Comparison of ENCODE assay signal across 16 cellular contexts in genomic region chr2:62477573-62477972, GRCh38. TPM values are rescaled to one million over a fixed set of nuclear protein-coding genes. Genes with fewer than 3 reads are reported as not detected.
A peak's percentile ranks its signal among the peaks of the same experiment; 100 is the strongest.
DNase-seq lines count a peak whose midpoint lies in the region; ATAC-seq and TF ChIP-seq lines count a peak whose summit lies in the region.
"Had no signal": no experiment of that assay in that cellular context is flagged by ENCODE, and none has a peak within 500 bp of the region (broad histone marks: within the 10 kb centered on the region; RNA-seq: fewer than 3 reads in every experiment).

No MANE protein-coding gene starts in this region.

- no peak overlapping the region for H3K4me3 Mint-ChIP-seq in CD4-positive, alpha-beta memory T cell
- no peak overlapping the region for H3K4me3 Mint-ChIP-seq in activated CD4-positive, alpha-beta memory T cell treated with anti-CD3 and anti-CD28 coated beads for 36 hours
- H3K4me3 Mint-ChIP-seq: activated naive CD4-positive, alpha-beta T cell treated with anti-CD3 and anti-CD28 coated beads for 36 hours; endodermal cell; naive thymus-derived CD4-positive, alpha-beta T cell; stimulated activated naive B cell treated with anti-CD40 and anti-IgM and Interleukin-4, amounts not matched to agents 10 μg/mL and 1 μg/mL and 100 μg/mL, for 72 hours had no signal

- H3K9ac ChIP-seq in BLaER1, result no peak overlapping the region
- H3K9ac ChIP-seq in PC-3 (ENCODE audit: low read length), result no peak overlapping the region

- CTCF ChIA-PET in PC-3 (lab: Charles Lee) (no interaction called here), GM10248 (lab: Yijun Ruan, JAX) (interaction anchor here (0.9 to 9.7 kb wide), 5 partner anchors 7 to 20 kb away, joined by 3 to 80 read pairs (median 5); no protein-coding TSS in a partner anchor)
- CTCF ChIA-PET in CD4-positive, alpha-beta memory T cell (lab: Charles Lee; ENCODE audit: partially characterized antibody), result interaction anchor here (1.6 kb wide), 2 partner anchors 21 to 298 kb away, joined by 3 to 5 read pairs; no protein-coding TSS in a partner anchor
- CTCF ChIA-PET in activated CD4-positive, alpha-beta memory T cell treated with anti-CD3 and anti-CD28 coated beads for 36 hours (lab: Charles Lee), result interaction anchor here (1.3 kb wide), 1 partner anchor 21 kb away, joined by 3 read pairs; no protein-coding TSS in a partner anchor

- H3K36me3 ChIP-seq in BLaER1 (no peaks in the 10 kb centered on the region), PC-3 (ENCODE audit: low read depth, low read length) (no peaks in the 10 kb centered on the region), esophagus squamous epithelium (no peaks in the 10 kb centered on the region), osteoblast (ENCODE audit: insufficient read depth, low read length) (no peaks in the 10 kb centered on the region), brain microvascular endothelial cell (replicated peaks) (no peaks in the 10 kb centered on the region)
- no peaks in the 10 kb centered on the region for H3K36me3 ChIP-seq in CD4-positive, alpha-beta memory T cell (ENCODE audit: insufficient read depth, low read length)

- POLR2A ChIA-PET in PC-3 (lab: Charles Lee; ENCODE audit: unreplicated experiment), result no interaction called here
- POLR2A ChIA-PET in CD4-positive, alpha-beta memory T cell (lab: Charles Lee; ENCODE audit: partially characterized antibody), result no interaction called here
- POLR2A ChIA-PET in activated CD4-positive, alpha-beta memory T cell treated with anti-CD3 and anti-CD28 coated beads for 36 hours (lab: Charles Lee), result no interaction called here
- POLR2A ChIA-PET in GM10248 (lab: Yijun Ruan, JAX), result no interaction called here

- 76 to 94% methylated on average over 4 of the region's 4 CpGs for WGBS in esophagus squamous epithelium, 2 donors

- no peaks in the 10 kb centered on the region for H3K36me3 Mint-ChIP-seq in CD4-positive, alpha-beta memory T cell
- no peaks in the 10 kb centered on the region for H3K36me3 Mint-ChIP-seq in activated CD4-positive, alpha-beta memory T cell treated with anti-CD3 and anti-CD28 coated beads for 36 hours
- H3K36me3 Mint-ChIP-seq: naive thymus-derived CD4-positive, alpha-beta T cell; stimulated activated naive B cell treated with anti-CD40 and anti-IgM and Interleukin-4, amounts not matched to agents 10 μg/mL and 1 μg/mL and 100 μg/mL, for 72 hours had no signal

- H3K9me3 ChIP-seq in BLaER1 (no peaks in the 10 kb centered on the region), PC-3 (ENCODE audit: low read length) (no peaks in the 10 kb centered on the region), esophagus squamous epithelium (no peaks in the 10 kb centered on the region), osteoblast (ENCODE audit: low read depth, low read length) (no peaks in the 10 kb centered on the region)
- H3K9me3 ChIP-seq in CD4-positive, alpha-beta memory T cell (ENCODE audit: control insufficient read depth in 1 of 2, low read length in 2 of 2), result no peaks in the 10 kb centered on the region

- no peaks in the 10 kb centered on the region for H3K9me3 Mint-ChIP-seq in CD4-positive, alpha-beta memory T cell
- H3K9me3 Mint-ChIP-seq in activated CD4-positive, alpha-beta memory T cell treated with anti-CD3 and anti-CD28 coated beads for 36 hours, result no peaks in the 10 kb centered on the region
- H3K9me3 Mint-ChIP-seq: activated naive CD4-positive, alpha-beta T cell treated with anti-CD3 and anti-CD28 coated beads for 36 hours; endodermal cell; naive thymus-derived CD4-positive, alpha-beta T cell; stimulated activated naive B cell treated with anti-CD40 and anti-IgM and Interleukin-4, amounts not matched to agents 10 μg/mL and 1 μg/mL and 100 μg/mL, for 72 hours had no signal

- H3K9me2 ChIP-seq in PC-3 (replicated peaks; ENCODE audit: low read length), result no peaks in the 10 kb centered on the region

- no peak for ATAC-seq in PC-3
- ATAC-seq: stimulated activated naive B cell treated with anti-CD40 and anti-IgM and Interleukin-4, amounts not matched to agents 10 μg/mL and 1 μg/mL and 100 μg/mL, for 72 hours had no signal

- TF ChIP-seq POLR2A in esophagus squamous epithelium (IDR thresholded peaks at IDR 0.05), result no peak

- intact Hi-C loops in PC-3 (cut with micrococcal nuclease), result no loop called here
- intact Hi-C loops in esophagus squamous epithelium (cut with DNase I), result no loop called here
- intact Hi-C loops in CD4-positive, alpha-beta memory T cell (cut with micrococcal nuclease), result no loop called here
- intact Hi-C loops in activated CD4-positive, alpha-beta memory T cell treated with anti-CD3 and anti-CD28 coated beads for 36 hours (cut with micrococcal nuclease), result no loop called here

- DNase-seq in PC-3, result no peak
- DNase-seq in esophagus squamous epithelium (lab: John Stamatoyannopoulos, UW), result no peak
- no peak for DNase-seq in osteoblast (ENCODE audit: insufficient read length, low spot score, missing footprints)
- DNase-seq in brain microvascular endothelial cell, result no peak
- no peak for DNase-seq in CD4-positive, alpha-beta memory T cell
- DNase-seq in activated CD4-positive, alpha-beta memory T cell treated with anti-CD3 and anti-CD28 coated beads for 36 hours, result no peak
- DNase-seq in GM10248 (ENCODE audit: extremely low spot score), result no peak
- DNase-seq: activated naive CD4-positive, alpha-beta T cell treated with anti-CD3 and anti-CD28 coated beads for 36 hours; endodermal cell; kidney glomerular epithelial cell; naive thymus-derived CD4-positive, alpha-beta T cell; NCI-H1105; NCI-H345; stimulated activated naive B cell treated with anti-CD40 and anti-IgM and Interleukin-4, amounts not matched to agents 10 μg/mL and 1 μg/mL and 100 μg/mL, for 72 hours had no signal

- H2AFZ ChIP-seq in PC-3 (ENCODE audit: low read length) (0 out of 2 replicates have a peak overlapping the region, but pooled peaks have one; percentile 56), osteoblast (ENCODE audit: low read length) (peak overlapping the region; percentile 11)

- H3K27ac Mint-ChIP-seq in CD4-positive, alpha-beta memory T cell, result no peak overlapping the region
- H3K27ac Mint-ChIP-seq in activated CD4-positive, alpha-beta memory T cell treated with anti-CD3 and anti-CD28 coated beads for 36 hours, result no peak overlapping the region
- H3K27ac Mint-ChIP-seq: activated naive CD4-positive, alpha-beta T cell treated with anti-CD3 and anti-CD28 coated beads for 36 hours; endodermal cell; naive thymus-derived CD4-positive, alpha-beta T cell; stimulated activated naive B cell treated with anti-CD40 and anti-IgM and Interleukin-4, amounts not matched to agents 10 μg/mL and 1 μg/mL and 100 μg/mL, for 72 hours had no signal

- in situ Hi-C loops in brain microvascular endothelial cell (cut with HindIII; ENCODE audit: low pct_ligation_motif_present, low sequenced_read_pairs), result no loop called here

- H3F3A ChIP-seq in PC-3 (ENCODE audit: low read length, unreplicated experiment), result no peaks in the 10 kb centered on the region

- TF ChIP-seq CTCF in PC-3 (conservative IDR thresholded peaks at IDR 0.05; ENCODE audit: low read depth, low read length) (no peak), esophagus squamous epithelium (IDR thresholded peaks at IDR 0.05) (no peak), osteoblast (IDR thresholded peaks at IDR 0.05; ENCODE audit: extremely low read depth, low read depth, low read length) (no peak), brain microvascular endothelial cell (IDR thresholded peaks at IDR 0.05; ENCODE audit: low read depth, low read length, missing control alignments) (no peak), GM10248 (IDR thresholded peaks at IDR 0.05; ENCODE audit: control extremely low read depth, extremely low read depth, low read depth, missing control alignments) (no peak)

- no peaks in the 10 kb centered on the region for H4K20me1 ChIP-seq in BLaER1
- H4K20me1 ChIP-seq in PC-3 (ENCODE audit: low read length), result no peaks in the 10 kb centered on the region
- no peaks in the 10 kb centered on the region for H4K20me1 ChIP-seq in osteoblast (ENCODE audit: insufficient read depth, low read length)

- peaks cover 5 to 7% (median 6%) of the 10 kb centered on the region in 4 donors for H3K4me1 Mint-ChIP-seq in CD4-positive, alpha-beta memory T cell
- no peaks in the 10 kb centered on the region for H3K4me1 Mint-ChIP-seq in activated CD4-positive, alpha-beta memory T cell treated with anti-CD3 and anti-CD28 coated beads for 36 hours (ENCODE audit: low read depth)

- H3K4me3 ChIP-seq in BLaER1 (no peak overlapping the region), PC-3 (ENCODE audit: low read length) (no peak overlapping the region), esophagus squamous epithelium (no peak overlapping the region), osteoblast (ENCODE audit: insufficient read depth, low read length) (no peak overlapping the region), brain microvascular endothelial cell (ENCODE audit: low read depth, low read length) (no peak overlapping the region)
- no peak overlapping the region for H3K4me3 ChIP-seq in CD4-positive, alpha-beta memory T cell (ENCODE audit: low read length in 2 of 2)
- H3K4me3 ChIP-seq: SK-N-MC had no signal

- peak overlapping the region; percentile 44; the same call in 1 of the 2 replicates for H3K4me2 ChIP-seq in BLaER1
- H3K4me2 ChIP-seq in PC-3 (ENCODE audit: low read length), result no peak overlapping the region
- H3K4me2 ChIP-seq in osteoblast (ENCODE audit: insufficient read depth, low read length), result no peak overlapping the region

- peaks cover 6 to 8% of the 10 kb centered on the region in 2 donors for H3K27me3 Mint-ChIP-seq in CD4-positive, alpha-beta memory T cell
- H3K27me3 Mint-ChIP-seq in activated CD4-positive, alpha-beta memory T cell treated with anti-CD3 and anti-CD28 coated beads for 36 hours, result peaks cover 5% of the 10 kb centered on the region

- H3K27ac ChIP-seq in BLaER1 (no peak overlapping the region; the same call in 1 of the 2 replicates), PC-3 (ENCODE audit: low read length) (no peak overlapping the region), esophagus squamous epithelium (peak overlapping the region; percentile 67 to 76 (median 71)), osteoblast (ENCODE audit: low read depth, low read length) (no peak overlapping the region), brain microvascular endothelial cell (no peak overlapping the region)
- H3K27ac ChIP-seq in CD4-positive, alpha-beta memory T cell (ENCODE audit: low read depth, low read length), result no peak overlapping the region

- H3K79me2 ChIP-seq in PC-3 (ENCODE audit: low read length), result no peaks in the 10 kb centered on the region
- no peaks in the 10 kb centered on the region for H3K79me2 ChIP-seq in osteoblast (ENCODE audit: insufficient read depth, low read length)

- H3K27me3 ChIP-seq in BLaER1 (no peaks in the 10 kb centered on the region), PC-3 (ENCODE audit: low read length) (no peaks in the 10 kb centered on the region), esophagus squamous epithelium (no peaks in the 10 kb centered on the region), osteoblast (ENCODE audit: insufficient read depth, low read length) (no peaks in the 10 kb centered on the region), brain microvascular endothelial cell (replicated peaks) (no peaks in the 10 kb centered on the region)
- H3K27me3 ChIP-seq in CD4-positive, alpha-beta memory T cell (ENCODE audit: insufficient read depth, low read length), result no peaks in the 10 kb centered on the region

- peaks cover 24% of the 10 kb centered on the region for H3K4me1 ChIP-seq in BLaER1
- no peaks in the 10 kb centered on the region for H3K4me1 ChIP-seq in PC-3 (ENCODE audit: insufficient read depth, low read length)
- peaks cover 28 to 67% (median 39%) of the 10 kb centered on the region in 3 donors for H3K4me1 ChIP-seq in esophagus squamous epithelium
- peaks cover 22% of the 10 kb centered on the region for H3K4me1 ChIP-seq in osteoblast (ENCODE audit: insufficient read depth, low read length)
- peaks cover 9% of the 10 kb centered on the region for H3K4me1 ChIP-seq in CD4-positive, alpha-beta memory T cell (ENCODE audit: insufficient read depth, low read length)

- no TSS peak for BruUV-seq in PC-3 (replicated peaks; lab: Mats Ljungman, UMichigan)

RNA-seq across cellular contexts. Expression of gene TMEM17, which starts 28.4 kb away (rescaled TPM):
- 1.6 and 2.9 TPM in 2 replicates for total RNA-seq in PC-3 (2014; rRNA removed)
- total RNA-seq in esophagus squamous epithelium, result 1 to 10 TPM; 1.7 to 3.4 (median 2.7) TPM
- total RNA-seq in osteoblast, result 2.9 and 3.3 TPM in 2 replicates
- total RNA-seq in CD4-positive, alpha-beta memory T cell, result not detected
- polyA plus RNA-seq in CD4-positive, alpha-beta memory T cell, result not detected
- total RNA-seq in activated CD4-positive, alpha-beta memory T cell treated with anti-CD3 and anti-CD28 coated beads for 36 hours, result under 1 TPM in 1 of 2 experiments, not detected in 1; 0.24 TPM

Comparison
In these comparisons a context has a peak if more than half of its experiments do, and no peak if none do; other contexts are left out.
1. H3K27ac ChIP-seq: peak in esophagus squamous epithelium (4 of 4); none in BLaER1 (single experiment), PC-3 (single experiment), osteoblast (single experiment), brain microvascular endothelial cell (single experiment) and CD4-positive, alpha-beta memory T cell (single experiment).